Comparison of ENCODE assay signal across 8 cellular contexts in the genomic region with DNA sequence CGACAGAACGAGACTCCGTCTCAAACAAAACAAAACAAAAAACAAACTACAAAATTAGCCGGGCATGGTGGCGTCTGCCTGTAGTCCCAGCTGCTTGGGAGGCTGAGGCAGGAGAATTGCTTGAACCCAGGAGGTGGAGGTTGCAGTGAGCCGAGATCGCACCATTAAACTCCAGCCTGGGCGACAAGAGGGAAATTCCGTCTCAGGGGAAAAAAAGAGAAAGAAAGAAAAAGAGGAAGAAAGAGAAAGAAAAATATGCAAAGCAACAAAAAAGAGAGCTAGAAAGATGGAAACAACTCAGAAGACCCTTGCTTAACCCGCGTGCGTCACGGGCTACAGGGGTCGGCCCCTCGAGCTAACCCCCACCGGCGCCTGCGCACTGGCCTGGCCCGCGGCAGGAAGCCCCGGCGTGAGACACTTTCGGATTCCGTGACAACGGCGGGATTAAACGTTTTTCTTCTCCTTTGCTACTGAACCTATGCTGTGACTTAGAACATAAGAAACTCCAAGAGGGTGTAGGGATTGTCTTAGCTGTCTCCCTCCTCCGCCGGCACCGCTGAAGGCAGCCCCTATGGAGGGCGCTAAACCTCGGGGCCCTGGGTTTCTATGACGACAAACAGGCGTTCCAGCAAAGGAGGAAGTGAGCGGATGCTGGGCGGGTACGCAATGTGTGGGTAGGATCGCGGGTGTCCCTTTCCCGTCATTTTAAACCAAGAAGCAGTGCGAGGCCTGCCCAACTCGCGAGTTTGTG. TPM values are rescaled to one million over a fixed set of nuclear protein-coding genes. Genes with fewer than 3 reads are reported as not detected.
DNase-seq lines count a peak whose midpoint lies in the region; ATAC-seq and TF ChIP-seq lines count a peak whose summit lies in the region.

A gene with protein sequence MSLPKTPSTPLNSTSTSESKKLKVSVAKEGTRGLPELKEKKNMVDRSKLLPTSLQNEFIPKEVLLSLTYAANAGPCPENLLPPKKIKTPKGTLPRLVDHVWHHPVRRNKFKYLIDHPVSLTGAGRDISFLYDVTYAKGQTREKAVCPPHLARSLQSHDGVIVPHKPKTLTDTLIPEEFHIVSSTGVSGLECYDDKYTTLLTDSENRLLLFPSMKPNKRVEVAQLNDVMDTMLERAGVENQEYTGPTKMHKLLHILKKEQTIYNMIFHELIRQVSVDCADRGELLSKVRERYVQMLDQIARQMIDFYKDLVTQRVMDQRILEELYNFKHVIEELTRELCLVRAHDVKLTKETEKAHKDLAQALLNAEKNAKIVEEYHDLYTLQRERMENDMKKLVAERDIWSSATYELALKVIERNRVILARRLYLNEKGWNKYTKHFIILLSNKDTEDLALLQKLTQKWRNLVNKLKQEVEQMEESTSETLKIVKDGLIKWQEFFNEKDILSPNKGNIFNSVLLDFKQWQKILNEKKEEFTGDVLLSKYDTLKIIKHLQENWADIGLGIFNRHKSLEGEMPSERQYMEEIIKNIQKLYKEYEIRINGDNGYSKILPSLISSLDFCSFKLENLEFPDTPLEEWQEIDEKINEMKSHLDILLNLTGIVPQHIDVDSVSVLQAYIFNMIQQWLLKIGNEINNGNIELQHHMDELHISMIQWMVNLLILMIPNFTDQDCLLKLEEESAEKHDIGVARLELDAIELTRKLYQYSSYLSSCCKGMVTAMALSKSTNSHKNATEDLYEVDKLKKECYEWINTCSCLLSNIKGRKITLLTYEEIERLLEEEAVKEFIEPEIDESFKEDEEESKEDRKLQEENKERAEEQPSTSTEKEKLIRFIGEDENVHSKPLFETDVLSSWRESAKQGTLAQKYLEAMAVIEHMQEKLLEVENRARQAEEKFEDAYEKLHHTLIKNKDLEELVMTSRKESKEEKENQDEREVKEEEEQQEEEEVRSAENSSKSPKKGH (plus strand): TSS at position 630 of the 751 bp plus-strand sequence. CDS start 539 bp downstream, outside the sequence.

- H3K36me3 ChIP-seq in SU-DHL-6 (ENCODE audit: low read length) (no peaks in the 10 kb centered on the region), heart left ventricle (no peaks in the 10 kb centered on the region), upper lobe of left lung (no peaks in the 10 kb centered on the region)

- H3K27me3 ChIP-seq in SU-DHL-6 (ENCODE audit: low read length) (no peaks in the 10 kb centered on the region), heart left ventricle (no peaks in the 10 kb centered on the region), upper lobe of left lung (no peaks in the 10 kb centered on the region)

- no peaks in the 10 kb centered on the region for H4K20me1 ChIP-seq in SU-DHL-6 (ENCODE audit: low read depth, low read length)

- ATAC-seq in HG02678 (IDR thresholded peaks at IDR 0.05; ENCODE audit: unreplicated experiment) (peak; percentile 99), heart left ventricle (peak; percentile 90 to 98 (median 98)), upper lobe of left lung (ENCODE audit: low FRiP score in 2 of 2) (peak; percentile 97 to 98)
- ATAC-seq in activated naive CD8-positive, alpha-beta T cell treated with anti-CD3 and anti-CD28 coated beads, Interleukin-2, amount 50 U/mL, for 24 hours: peak; percentile 96

- peak within 1 kb of the TSS; percentile 75 for H3K4me3 ChIP-seq in SU-DHL-6 (ENCODE audit: insufficient read depth, low read length, poor library complexity, severe bottlenecking)
- H3K4me3 ChIP-seq in heart left ventricle: peak within 1 kb of the TSS; percentile 50 to 79 (median 70)
- H3K4me3 ChIP-seq in upper lobe of left lung: peak within 1 kb of the TSS; percentile 59 to 71 (median 68)

- peaks cover 0 to 10% (median 1%) of the 10 kb centered on the region in 12 donors for H3K4me1 ChIP-seq in heart left ventricle
- peaks cover 0 to 6% (median 1%) of the 10 kb centered on the region in 4 donors for H3K4me1 ChIP-seq in upper lobe of left lung

- peak within 1 kb of the TSS; percentile 73 for H3K4me2 ChIP-seq in SU-DHL-6 (ENCODE audit: low read depth, low read length, poor library complexity, severe bottlenecking)

- H3K9me3 Mint-ChIP-seq in activated naive CD8-positive, alpha-beta T cell treated with anti-CD3 and anti-CD28 coated beads, Interleukin-2, amount 50 U/mL, for 24 hours: no peaks in the 10 kb centered on the region

- H3K9me3 ChIP-seq in SU-DHL-6 (ENCODE audit: insufficient read depth, low read length) (no peaks in the 10 kb centered on the region), heart left ventricle (no peaks in the 10 kb centered on the region), upper lobe of left lung (no peaks in the 10 kb centered on the region)

- TF ChIP-seq POLR2A in heart left ventricle (IDR thresholded peaks at IDR 0.05): peak in 1 of 2 donors; percentile 52
- peak in 3 of 4 donors; percentile 37 to 75 (median 46) for TF ChIP-seq POLR2A in upper lobe of left lung (IDR thresholded peaks at IDR 0.05)

- H3K9ac ChIP-seq in SU-DHL-6 (ENCODE audit: low read length): peak within 1 kb of the TSS; percentile 63

- H3K27me3 Mint-ChIP-seq in activated naive CD8-positive, alpha-beta T cell treated with anti-CD3 and anti-CD28 coated beads, Interleukin-2, amount 50 U/mL, for 24 hours: no peaks in the 10 kb centered on the region

- H2AFZ ChIP-seq in SU-DHL-6 (ENCODE audit: low read depth, low read length, severe bottlenecking): peak within 1 kb of the TSS; percentile 90

- H3K4me3 Mint-ChIP-seq in activated naive CD8-positive, alpha-beta T cell treated with anti-CD3 and anti-CD28 coated beads, Interleukin-2, amount 50 U/mL, for 24 hours: peak within 1 kb of the TSS; percentile 93

- peak; percentile 84 for DNase-seq in NCI-H1105 treated with DMSO at 0.1 percent for 48 hours (lab: John Stamatoyannopoulos, UW)
- DNase-seq in activated naive CD8-positive, alpha-beta T cell treated with anti-CD3 and anti-CD28 coated beads, Interleukin-2, amount 50 U/mL, for 24 hours: peak; percentile 85
- DNase-seq in heart left ventricle: peak; percentile 87 to 93 (median 88)
- peak; percentile 55 to 95 (median 79) for DNase-seq in posterior cingulate gyrus
- peak; percentile 90 to 96 for DNase-seq in upper lobe of left lung

- peak within 1 kb of the TSS; percentile 100 for H3K27ac Mint-ChIP-seq in activated naive CD8-positive, alpha-beta T cell treated with anti-CD3 and anti-CD28 coated beads, Interleukin-2, amount 50 U/mL, for 24 hours

- 0 out of 2 replicates have a peak, but pooled peaks cover 3% of the 10 kb centered on the region for H3F3A ChIP-seq in SU-DHL-6 (ENCODE audit: insufficient read depth)

- no peaks in the 10 kb centered on the region for H3K36me3 Mint-ChIP-seq in activated naive CD8-positive, alpha-beta T cell treated with anti-CD3 and anti-CD28 coated beads, Interleukin-2, amount 50 U/mL, for 24 hours (ENCODE audit: low read depth)

- H3K27ac ChIP-seq in SU-DHL-6 (ENCODE audit: low read depth, low read length) (peak within 1 kb of the TSS; percentile 79), heart left ventricle (peak within 1 kb of the TSS; percentile 72 to 99 (median 90)), upper lobe of left lung (peak within 1 kb of the TSS; percentile 86 to 94 (median 90))

- H3K4me1 Mint-ChIP-seq in activated naive CD8-positive, alpha-beta T cell treated with anti-CD3 and anti-CD28 coated beads, Interleukin-2, amount 50 U/mL, for 24 hours: peaks cover 13% of the 10 kb centered on the region

- no peaks in the 10 kb centered on the region for H3K79me2 ChIP-seq in SU-DHL-6 (ENCODE audit: insufficient read depth, low read length)

- 8 to 10% (median 10%) methylated on average over 41 to 43 of the region's 43 CpGs for WGBS in heart left ventricle, 4 donors
- 9 to 10% methylated on average over 36 to 42 of the region's 43 CpGs for WGBS in upper lobe of left lung, 2 donors

- intact Hi-C loops in heart left ventricle (cut with DNase I): loop anchor here (2.0 to 10.0 kb wide), 12 partner anchors 71 to 821 kb away; partner anchors contain the start of genes SOAT1 (in 5 of the 10), TOR3A (in 2 of the 10), ABL2 (in 1 of the 10) and FAM20B (in 1 of the 10)
- intact Hi-C loops in posterior cingulate gyrus (cut with DNase I): loop anchor here (5.0 kb wide), 1 partner anchor 593 kb away; no protein-coding TSS in a partner anchor

- no peaks in the 10 kb centered on the region for H3K9me2 ChIP-seq in SU-DHL-6 (replicated peaks; ENCODE audit: insufficient read depth, low read length)

- no peak for TF ChIP-seq EP300 in upper lobe of left lung (IDR thresholded peaks at IDR 0.05)

- TF ChIP-seq CTCF in GM12872 (IDR thresholded peaks at IDR 0.05; ENCODE audit: insufficient read depth, low read depth, low read length) (peak; percentile 31; the same call in 1 of the 3 replicates), SU-DHL-6 (IDR thresholded peaks at IDR 0.05; ENCODE audit: insufficient read depth, low read length, poor library complexity, severe bottlenecking) (no peak), heart left ventricle (IDR thresholded peaks at IDR 0.05) (peak in 2 of 12 donors; percentile 31 to 57), upper lobe of left lung (IDR thresholded peaks at IDR 0.05) (peak in 2 of 6 experiments; percentile 7 to 18)

RNA-seq across cellular contexts. Expression of the gene that starts here (rescaled TPM):
- under 1 TPM in 2 of 9 donors, not detected in 7; 0.08 to 0.16 TPM for total RNA-seq in heart left ventricle
- not detected for polyA plus RNA-seq in heart left ventricle
- 1 to 10 TPM in 1 of 6 donors, under 1 TPM in 2, not detected in 3; 0.44 to 2.9 (median 0.61) TPM for total RNA-seq in upper lobe of left lung

Comparison
In these comparisons a context has a peak if more than half of its experiments do, and no peak if none do; other contexts are left out.
1. Peak in every context shown above with its lines: DNase-seq, ATAC-seq, H3K4me3 ChIP-seq and H3K27ac ChIP-seq.
2. Peak in DNase-seq, ATAC-seq, H3K4me3 ChIP-seq and H3K27ac ChIP-seq in heart left ventricle; RNA of the gene not detected or under 1 TPM.